Comparison of ENCODE assay signal across 11 cellular contexts in the genomic region with DNA sequence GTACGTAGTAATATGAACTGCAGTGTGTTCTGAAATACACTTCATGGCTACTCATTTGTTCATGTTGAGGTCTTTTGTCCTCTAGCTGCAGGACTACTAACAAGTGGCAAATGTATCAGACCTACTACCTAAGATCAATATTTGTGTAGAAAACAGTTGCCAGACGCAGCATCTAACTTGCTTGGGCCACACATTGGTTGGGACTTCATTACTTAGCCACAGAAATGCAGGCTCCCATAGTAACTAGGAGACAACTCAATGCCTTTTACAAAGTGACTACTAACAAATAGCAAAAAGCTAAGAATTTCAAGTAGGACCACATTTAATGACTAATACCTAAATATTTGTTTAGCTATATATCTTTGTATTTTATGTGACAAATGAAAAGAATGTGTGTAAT. TPM values are rescaled to one million over a fixed set of nuclear protein-coding genes. Genes with fewer than 3 reads are reported as not detected.
"Had no signal": no experiment of that assay in that cellular context is flagged by ENCODE, and none has a peak within 500 bp of the region (broad histone marks: within the 10 kb centered on the region; RNA-seq: fewer than 3 reads in every experiment).

No MANE protein-coding gene starts in this region.

- ATAC-seq: GM23338, HCT116 had no signal

- H3K9ac ChIP-seq: GM23248 had no signal

- DNase-seq: GM23248, GOT3, H7, H9, HCEC 1CT, HFFc6 had no signal

- H3K4me1 ChIP-seq: HAP-1 had no signal

- H3K9me3 ChIP-seq: HAP-1 had no signal

- H3K4me2 ChIP-seq: GM23338 had no signal

- H3K36me3 ChIP-seq: HAP-1 had no signal

- H3K27ac ChIP-seq: GM23248 had no signal

- H3K4me3 ChIP-seq: GM23248, GM23338, HAP-1 had no signal

- H2AFZ ChIP-seq: GM23248, GM23338 had no signal

RNA-seq across cellular contexts. Expression of gene CT47C1, which starts 2.5 kb away (rescaled TPM):
- total RNA-seq: GM23248, GM23338, H1, H4, H7, H9, HFFc6 had no signal

RNA-seq across cellular contexts. Expression of gene KIAA1210, which starts 52.3 kb away (rescaled TPM):
- total RNA-seq: GM23248, GM23338, H1, H7, H9, HFFc6 had no signal
